ENCODE assay signal across 24 cellular contexts in the genomic region with DNA sequence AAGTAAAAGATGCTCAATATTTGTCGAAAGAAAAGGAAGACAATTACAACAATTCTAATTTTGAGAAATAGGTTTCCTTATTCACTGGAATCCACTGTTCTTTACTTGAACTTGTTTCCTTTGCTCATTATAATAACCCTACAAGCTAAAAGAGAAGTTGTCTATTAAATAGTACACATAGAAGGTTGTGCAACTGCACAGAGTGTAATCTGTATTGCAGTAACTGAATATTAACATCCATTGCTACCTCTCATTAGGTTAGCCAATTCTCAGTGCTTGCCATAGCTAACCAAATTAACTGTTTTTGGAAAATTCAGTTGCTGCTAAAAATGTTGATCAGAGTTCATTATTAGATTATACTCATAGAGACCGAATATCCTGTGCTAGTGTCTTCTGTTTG.
"Had no signal": no experiment of that assay in that cellular context is flagged by ENCODE, and none has a peak within 500 bp of the region (broad histone marks: within the 10 kb centered on the region; RNA-seq: fewer than 3 reads in every experiment).

No MANE protein-coding gene starts in this region.

- FAIRE-seq: endothelial cell of umbilical vein, frontal cortex, TTC549 had no signal

- ATAC-seq: activated CD8-positive, alpha-beta memory T cell treated with anti-CD3 and anti-CD28 coated beads, Interleukin-2, amount 10 ng/mL, durations not matched to agents 7 days and 5 days; activated CD8-positive, alpha-beta T cell treated with anti-CD3 and anti-CD28 coated beads for 36 hours; activated naive CD8-positive, alpha-beta T cell treated with anti-CD3 and anti-CD28 coated beads, Interleukin-2, amount 50 U/mL, for 24 hours; effector memory CD8-positive, alpha-beta T cell; natural killer cell treated with Interleukin-12 subunit alpha and Interleukin-12 subunit beta and Interleukin-15 and Interleukin-18, amount 100 ng/mL, for 72 hours had no signal

- H3K27me3 ChIP-seq: esophagus muscularis mucosa, spleen, upper lobe of left lung had no signal

- DNase-seq: activated CD4-positive, alpha-beta T cell treated with anti-CD3 and anti-CD28 coated beads, Interleukin-2, amount 10 ng/mL, durations not matched to agents 7 days and 5 days; activated CD4-positive, CD25-positive, alpha-beta regulatory T cell treated with anti-CD3 and anti-CD28 coated beads, Interleukin-2, amount 50 U/mL, for 72 hours; activated CD8-positive, alpha-beta memory T cell treated with anti-CD3 and anti-CD28 coated beads, Interleukin-2, amount 10 ng/mL, durations not matched to agents 7 days and 5 days; activated CD8-positive, alpha-beta T cell treated with anti-CD3 and anti-CD28 coated beads for 36 hours; activated effector memory CD4-positive, alpha-beta T cell treated with anti-CD3 and anti-CD28 coated beads, Interleukin-2, amount 50 U/mL, for 16 hours; activated naive CD4-positive, alpha-beta T cell treated with anti-CD3 and anti-CD28 coated beads, Interleukin-2, amount 50 U/mL, for 16 hours; activated naive CD8-positive, alpha-beta T cell treated with anti-CD3 and anti-CD28 coated beads, Interleukin-2, amount 50 U/mL, for 24 hours; activated T-cell treated with anti-CD3 and anti-CD28 coated beads for 4 hours; dermis blood vessel endothelial cell; effector memory CD8-positive, alpha-beta T cell; hippocampal formation; left ventricle myocardium superior; midbrain; spleen; stimulated activated CD4-positive, alpha-beta T cell treated with anti-CD3 and anti-CD28 coated beads, Interleukin-4, amount 100 ng/mL, for 1 hour; stimulated activated naive CD4-positive, alpha-beta T cell treated with Interleukin-2 at 50 U/mL for 16 hours; T-helper 1 cell; upper lobe of left lung; WERI-Rb-1 had no signal

- H3K36me3 ChIP-seq: WERI-Rb-1 had no signal

- H3K27ac ChIP-seq: esophagus muscularis mucosa, spleen, upper lobe of left lung, WERI-Rb-1 had no signal

- H3K9me3 ChIP-seq: esophagus muscularis mucosa, spleen, upper lobe of left lung had no signal

- H3K4me3 ChIP-seq: esophagus muscularis mucosa, spleen, upper lobe of left lung had no signal
